In the genomic region with DNA sequence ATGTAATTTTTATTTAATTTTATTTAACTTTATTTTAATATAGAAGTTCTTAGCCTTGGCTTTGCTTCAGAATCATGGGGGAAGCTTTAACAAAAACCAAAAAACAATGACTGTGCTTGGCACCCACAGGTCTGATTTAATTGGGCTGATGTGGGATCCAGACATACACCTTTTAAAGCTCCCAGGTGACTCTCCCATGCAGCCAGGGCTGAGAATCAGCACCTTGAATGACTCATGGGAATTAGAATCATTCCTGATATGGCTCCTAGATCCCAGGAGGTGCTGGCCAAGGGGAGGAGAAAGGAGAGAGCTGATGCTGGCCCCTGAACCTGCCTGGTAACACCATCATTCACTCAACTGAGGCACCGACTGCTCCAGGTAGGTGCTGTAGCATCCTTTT, we compare ENCODE assay signal across 34 cellular contexts.
"Had no signal": no experiment of that assay in that cellular context is flagged by ENCODE, and none has a peak within 500 bp of the region (broad histone marks: within the 10 kb centered on the region; RNA-seq: fewer than 3 reads in every experiment).

No MANE protein-coding gene starts in this region.

- H3K9me3 ChIP-seq: body of pancreas, Peyer's patch had no signal

- H3K27me3 ChIP-seq: body of pancreas, breast epithelium, Peyer's patch had no signal

- H3K36me3 Mint-ChIP-seq: activated naive CD8-positive, alpha-beta T cell treated with anti-CD3 and anti-CD28 coated beads for 36 hours had no signal

- H3K4me3 ChIP-seq: body of pancreas, breast epithelium, Peyer's patch had no signal

- H3K4me3 Mint-ChIP-seq: activated B cell treated with CpG ODN at 0.5 μM for 24 hours; activated CD4-positive, alpha-beta memory T cell treated with anti-CD3 and anti-CD28 coated beads, Interleukin-2, amount 10 ng/mL, durations not matched to agents 7 days and 5 days; activated naive CD8-positive, alpha-beta T cell treated with anti-CD3 and anti-CD28 coated beads for 36 hours; activated T-cell treated with anti-CD3 and anti-CD28 coated beads, Interleukin-2, amount 50 U/mL, for 72 hours; activated T-helper 17 cell treated with anti-CD3 and anti-CD28 coated beads, Interleukin-2, amount 50 U/mL, for 72 hours had no signal

- H3K27ac ChIP-seq: body of pancreas, breast epithelium, Peyer's patch, VCaP had no signal

- DNase-seq: activated B cell treated with CpG ODN at 0.5 μM for 24 hours; activated CD4-positive, alpha-beta memory T cell treated with anti-CD3 and anti-CD28 coated beads, Interleukin-2, amount 10 ng/mL, durations not matched to agents 7 days and 5 days; activated CD4-positive, alpha-beta T cell treated with anti-CD3 and anti-CD28 coated beads for 48 hours; activated CD4-positive, CD25-positive, alpha-beta regulatory T cell treated with anti-CD3 and anti-CD28 coated beads, Interleukin-2, amount 50 U/mL, for 72 hours; activated effector memory CD4-positive, alpha-beta T cell treated with anti-CD3 and anti-CD28 coated beads, Interleukin-2, amount 50 U/mL, for 16 hours; activated naive CD4-positive, alpha-beta T cell; activated naive CD4-positive, alpha-beta T cell treated with anti-CD3 and anti-CD28 coated beads, Interleukin-2, amount 50 U/mL, for 16 hours; activated naive CD8-positive, alpha-beta T cell treated with anti-CD3 and anti-CD28 coated beads for 36 hours; activated T-cell treated with anti-CD3 and anti-CD28 coated beads, Interleukin-2, amount 50 U/mL, for 1 hour; activated T-cell treated with anti-CD3 and anti-CD28 coated beads, Interleukin-2, amount 50 U/mL, for 72 hours; amygdala; body of pancreas; cerebellar nuclear complex; Kasumi-1; KG1; MM.1S; MV-4-11; NCI-H1092; NCI-H1436 treated with DMSO at 0.1 percent for 48 hours; NCI-H1694 treated with DMSO at 0.1 percent for 48 hours; NCI-H2029; NCI-H345; NCI-H524 treated with DMSO at 0.1 percent for 48 hours; Peyer's patch; Right ventricle myocardium superior; RPMI8226; SW 1271; T-helper 1 cell; T-helper 2 cell; T-helper 9 cell had no signal

- H3K9me3 Mint-ChIP-seq: activated B cell treated with CpG ODN at 0.5 μM for 24 hours; activated CD4-positive, alpha-beta memory T cell treated with anti-CD3 and anti-CD28 coated beads, Interleukin-2, amount 10 ng/mL, durations not matched to agents 7 days and 5 days; activated naive CD8-positive, alpha-beta T cell treated with anti-CD3 and anti-CD28 coated beads for 36 hours; activated T-cell treated with anti-CD3 and anti-CD28 coated beads, Interleukin-2, amount 50 U/mL, for 72 hours; activated T-helper 17 cell treated with anti-CD3 and anti-CD28 coated beads, Interleukin-2, amount 50 U/mL, for 72 hours had no signal

- H3K27me3 Mint-ChIP-seq: activated B cell treated with CpG ODN at 0.5 μM for 24 hours; activated CD4-positive, alpha-beta memory T cell treated with anti-CD3 and anti-CD28 coated beads, Interleukin-2, amount 10 ng/mL, durations not matched to agents 7 days and 5 days; activated naive CD8-positive, alpha-beta T cell treated with anti-CD3 and anti-CD28 coated beads for 36 hours; activated T-helper 17 cell treated with anti-CD3 and anti-CD28 coated beads, Interleukin-2, amount 50 U/mL, for 72 hours had no signal

- H3K36me3 ChIP-seq: breast epithelium, Peyer's patch had no signal

- H3K4me1 ChIP-seq: body of pancreas, breast epithelium, Peyer's patch had no signal

- H3K4me1 Mint-ChIP-seq: activated CD4-positive, alpha-beta memory T cell treated with anti-CD3 and anti-CD28 coated beads, Interleukin-2, amount 10 ng/mL, durations not matched to agents 7 days and 5 days; activated naive CD8-positive, alpha-beta T cell treated with anti-CD3 and anti-CD28 coated beads for 36 hours; activated T-helper 17 cell treated with anti-CD3 and anti-CD28 coated beads, Interleukin-2, amount 50 U/mL, for 72 hours had no signal

- ATAC-seq: activated T-cell treated with anti-CD3 and anti-CD28 coated beads, Interleukin-2, amount 50 U/mL, for 72 hours; activated T-helper 17 cell treated with anti-CD3 and anti-CD28 coated beads, Interleukin-2, amount 50 U/mL, for 72 hours; body of pancreas had no signal

- H3K27ac Mint-ChIP-seq: activated B cell treated with CpG ODN at 0.5 μM for 24 hours; activated CD4-positive, alpha-beta memory T cell treated with anti-CD3 and anti-CD28 coated beads, Interleukin-2, amount 10 ng/mL, durations not matched to agents 7 days and 5 days; activated naive CD8-positive, alpha-beta T cell treated with anti-CD3 and anti-CD28 coated beads for 36 hours; activated T-cell treated with anti-CD3 and anti-CD28 coated beads, Interleukin-2, amount 50 U/mL, for 72 hours; activated T-helper 17 cell treated with anti-CD3 and anti-CD28 coated beads, Interleukin-2, amount 50 U/mL, for 72 hours had no signal

- FAIRE-seq: astrocyte had no signal
